Comparison of ENCODE assay signal across 2 cellular contexts in the genomic region with DNA sequence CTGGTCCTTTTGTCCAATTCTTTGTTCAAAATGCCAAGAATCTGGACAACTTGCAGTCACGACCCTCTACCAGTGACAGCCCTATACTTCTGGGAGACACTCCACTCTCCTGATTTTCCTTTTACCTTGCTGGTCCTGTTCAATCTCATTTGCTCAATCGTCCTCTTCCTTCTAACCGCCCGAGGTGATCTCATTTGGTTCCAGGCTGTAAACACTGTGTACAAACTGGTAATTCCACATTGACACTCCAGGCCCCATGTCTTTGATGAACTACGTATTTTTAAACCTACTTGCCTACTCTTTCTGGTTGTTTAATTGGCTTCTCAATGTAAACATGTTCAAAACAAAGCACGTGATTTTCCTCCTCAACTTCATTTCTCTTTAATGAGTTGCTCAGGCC.
TF ChIP-seq lines count a peak whose summit lies in the region.

No MANE protein-coding gene starts in this region.

TF ChIP-seq in HepG2, 621 proteins besides CTCF, POLR2A, EP300 and RAD21:
- TF ChIP-seq KAT2B (IDR thresholded peaks at IDR 0.05; ENCODE audit: borderline replicate concordance, low read depth, low read length), result no peak
- TF ChIP-seq ZNF484 (CRISPR knock-in tag; IDR thresholded peaks at IDR 0.05; ENCODE audit: borderline replicate concordance, low read depth), result no peak
- TF ChIP-seq, protein P1, sequence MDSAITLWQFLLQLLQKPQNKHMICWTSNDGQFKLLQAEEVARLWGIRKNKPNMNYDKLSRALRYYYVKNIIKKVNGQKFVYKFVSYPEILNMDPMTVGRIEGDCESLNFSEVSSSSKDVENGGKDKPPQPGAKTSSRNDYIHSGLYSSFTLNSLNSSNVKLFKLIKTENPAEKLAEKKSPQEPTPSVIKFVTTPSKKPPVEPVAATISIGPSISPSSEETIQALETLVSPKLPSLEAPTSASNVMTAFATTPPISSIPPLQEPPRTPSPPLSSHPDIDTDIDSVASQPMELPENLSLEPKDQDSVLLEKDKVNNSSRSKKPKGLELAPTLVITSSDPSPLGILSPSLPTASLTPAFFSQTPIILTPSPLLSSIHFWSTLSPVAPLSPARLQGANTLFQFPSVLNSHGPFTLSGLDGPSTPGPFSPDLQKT (CRISPR knock-in tag; IDR thresholded peaks at IDR 0.05; ENCODE audit: borderline replicate concordance), result no peak
- TF ChIP-seq, protein P2, sequence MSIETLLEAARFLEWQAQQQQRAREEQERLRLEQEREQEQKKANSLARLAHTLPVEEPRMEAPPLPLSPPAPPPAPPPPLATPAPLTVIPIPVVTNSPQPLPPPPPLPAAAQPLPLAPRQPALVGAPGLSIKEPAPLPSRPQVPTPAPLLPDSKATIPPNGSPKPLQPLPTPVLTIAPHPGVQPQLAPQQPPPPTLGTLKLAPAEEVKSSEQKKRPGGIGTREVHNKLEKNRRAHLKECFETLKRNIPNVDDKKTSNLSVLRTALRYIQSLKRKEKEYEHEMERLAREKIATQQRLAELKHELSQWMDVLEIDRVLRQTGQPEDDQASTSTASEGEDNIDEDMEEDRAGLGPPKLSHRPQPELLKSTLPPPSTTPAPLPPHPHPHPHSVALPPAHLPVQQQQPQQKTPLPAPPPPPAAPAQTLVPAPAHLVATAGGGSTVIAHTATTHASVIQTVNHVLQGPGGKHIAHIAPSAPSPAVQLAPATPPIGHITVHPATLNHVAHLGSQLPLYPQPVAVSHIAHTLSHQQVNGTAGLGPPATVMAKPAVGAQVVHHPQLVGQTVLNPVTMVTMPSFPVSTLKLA (IDR thresholded peaks at IDR 0.05), result 0 out of 2 replicates have a peak, but pooled peaks have one; percentile 29

TF ChIP-seq in K562, 482 proteins besides CTCF, POLR2A, EP300 and RAD21:
- TF ChIP-seq, protein P3, sequence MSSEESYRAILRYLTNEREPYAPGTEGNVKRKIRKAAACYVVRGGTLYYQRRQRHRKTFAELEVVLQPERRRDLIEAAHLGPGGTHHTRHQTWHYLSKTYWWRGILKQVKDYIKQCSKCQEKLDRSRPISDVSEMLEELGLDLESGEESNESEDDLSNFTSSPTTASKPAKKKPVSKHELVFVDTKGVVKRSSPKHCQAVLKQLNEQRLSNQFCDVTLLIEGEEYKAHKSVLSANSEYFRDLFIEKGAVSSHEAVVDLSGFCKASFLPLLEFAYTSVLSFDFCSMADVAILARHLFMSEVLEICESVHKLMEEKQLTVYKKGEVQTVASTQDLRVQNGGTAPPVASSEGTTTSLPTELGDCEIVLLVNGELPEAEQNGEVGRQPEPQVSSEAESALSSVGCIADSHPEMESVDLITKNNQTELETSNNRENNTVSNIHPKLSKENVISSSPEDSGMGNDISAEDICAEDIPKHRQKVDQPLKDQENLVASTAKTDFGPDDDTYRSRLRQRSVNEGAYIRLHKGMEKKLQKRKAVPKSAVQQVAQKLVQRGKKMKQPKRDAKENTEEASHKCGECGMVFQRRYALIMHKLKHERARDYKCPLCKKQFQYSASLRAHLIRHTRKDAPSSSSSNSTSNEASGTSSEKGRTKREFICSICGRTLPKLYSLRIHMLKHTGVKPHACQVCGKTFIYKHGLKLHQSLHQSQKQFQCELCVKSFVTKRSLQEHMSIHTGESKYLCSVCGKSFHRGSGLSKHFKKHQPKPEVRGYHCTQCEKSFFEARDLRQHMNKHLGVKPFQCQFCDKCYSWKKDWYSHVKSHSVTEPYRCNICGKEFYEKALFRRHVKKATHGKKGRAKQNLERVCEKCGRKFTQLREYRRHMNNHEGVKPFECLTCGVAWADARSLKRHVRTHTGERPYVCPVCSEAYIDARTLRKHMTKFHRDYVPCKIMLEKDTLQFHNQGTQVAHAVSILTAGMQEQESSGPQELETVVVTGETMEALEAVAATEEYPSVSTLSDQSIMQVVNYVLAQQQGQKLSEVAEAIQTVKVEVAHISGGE (CRISPR knock-in tag; IDR thresholded peaks at IDR 0.05), result peak in 1 of 3 experiments; percentile 38; a peak in 1 of 6 replicates
- TF ChIP-seq ZNF347 (CRISPR knock-in tag; IDR thresholded peaks at IDR 0.05; ENCODE audit: low read depth) (no peak), NFYB (IDR thresholded peaks at IDR 0.05; ENCODE audit: extremely low read depth, insufficient read length) (no peak), NFE2 (IDR thresholded peaks at IDR 0.05; ENCODE audit: low read depth) (no peak), RFX5 (IDR thresholded peaks at IDR 0.05; ENCODE audit: low read depth, low read length) (no peak), ZBED1 (IDR thresholded peaks at IDR 0.05) (no peak), PHTF2 (CRISPR knock-in tag; IDR thresholded peaks at IDR 0.05) (no peak)
